Comparison of ENCODE assay signal across 1 cellular context in genomic region chr3:108099203-108099602, GRCh38.
TF ChIP-seq lines count a peak whose summit lies in the region.

No MANE protein-coding gene starts in this region.

TF ChIP-seq in SK-N-SH treated with all-trans-retinoic acid at 6 μM for 48 hours, 23 proteins besides CTCF, POLR2A, EP300 and RAD21 (continued from another document):
- no peak for TF ChIP-seq ZNF70 (CRISPR knock-in tag; IDR thresholded peaks at IDR 0.05)
- no peak for TF ChIP-seq TCF4 (CRISPR knock-in tag; IDR thresholded peaks at IDR 0.05; ENCODE audit: borderline replicate concordance)
- no peak for TF ChIP-seq GLIS3 (CRISPR knock-in tag; IDR thresholded peaks at IDR 0.05)
- no peak for TF ChIP-seq ZNF8 (CRISPR knock-in tag; IDR thresholded peaks at IDR 0.05)
- TF ChIP-seq RARB (CRISPR knock-in tag; IDR thresholded peaks at IDR 0.05): no peak
- no peak for TF ChIP-seq ZC3H10 (CRISPR knock-in tag; IDR thresholded peaks at IDR 0.05)
- no peak for TF ChIP-seq POU6F1 (CRISPR knock-in tag; IDR thresholded peaks at IDR 0.05; ENCODE audit: borderline replicate concordance, low read depth)
- TF ChIP-seq ZNF565 (CRISPR knock-in tag; conservative IDR thresholded peaks at IDR 0.05; ENCODE audit: low read depth): no peak
- no peak for TF ChIP-seq TOX (CRISPR knock-in tag; IDR thresholded peaks at IDR 0.05; ENCODE audit: borderline replicate concordance)
- TF ChIP-seq ZFP30 (CRISPR knock-in tag; IDR thresholded peaks at IDR 0.05): no peak
- no peak for TF ChIP-seq OSR1 (CRISPR knock-in tag; IDR thresholded peaks at IDR 0.05)
- TF ChIP-seq CSDC2 (CRISPR knock-in tag; IDR thresholded peaks at IDR 0.05): no peak
- TF ChIP-seq CREB5 (CRISPR knock-in tag; IDR thresholded peaks at IDR 0.05; ENCODE audit: low read depth): no peak
- TF ChIP-seq CSRNP3 (CRISPR knock-in tag; IDR thresholded peaks at IDR 0.05): no peak
